Comparison of ENCODE assay signal across 24 cellular contexts in the genomic region with DNA sequence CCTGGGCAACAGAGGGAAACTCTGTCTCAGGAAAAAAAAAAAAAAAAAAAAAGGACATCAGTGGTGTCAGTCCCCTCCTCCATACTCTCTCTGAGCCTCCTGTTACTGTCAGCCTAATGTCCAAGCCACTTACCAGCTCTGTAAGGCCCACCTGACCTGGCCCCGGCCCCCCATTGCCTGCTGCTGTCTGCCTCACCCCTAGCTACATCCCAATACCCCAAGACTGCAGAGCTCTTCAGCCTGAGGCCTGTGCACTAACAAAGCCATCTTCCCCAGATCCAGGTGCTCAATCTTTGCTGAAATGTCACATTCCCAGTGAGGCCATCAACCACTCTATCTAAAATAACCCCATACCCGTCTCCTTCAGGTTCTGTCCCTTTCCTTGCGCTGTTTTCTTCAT.
"Had no signal": no experiment of that assay in that cellular context is flagged by ENCODE, and none has a peak within 500 bp of the region (broad histone marks: within the 10 kb centered on the region; RNA-seq: fewer than 3 reads in every experiment).

No MANE protein-coding gene starts in this region.

- H3K27ac Mint-ChIP-seq: stimulated activated effector memory CD8-positive, alpha-beta T cell treated with anti-CD3 and anti-CD28 coated beads, Interleukin-12 subunit alpha, Interleukin-12 subunit beta, amount 100 ng/mL, for 72 hours; type B pancreatic cell had no signal

- H3K36me3 ChIP-seq: right atrium auricular region, thyroid gland had no signal

- H3K4me2 ChIP-seq: hepatocyte had no signal

- H3K27ac ChIP-seq: coronary artery, heart left ventricle, hepatocyte, parathyroid adenoma, right atrium auricular region, thyroid gland had no signal

- H3K36me3 Mint-ChIP-seq: stimulated activated effector memory CD8-positive, alpha-beta T cell treated with anti-CD3 and anti-CD28 coated beads, Interleukin-12 subunit alpha, Interleukin-12 subunit beta, amount 100 ng/mL, for 72 hours had no signal

- H3K9ac ChIP-seq: parathyroid adenoma had no signal

- H3K27me3 Mint-ChIP-seq: naive thymus-derived CD8-positive, alpha-beta T cell; progenitor cell of endocrine pancreas; type B pancreatic cell had no signal

- DNase-seq: dermis blood vessel endothelial cell; effector memory CD4-positive, alpha-beta T cell; erythroblast; heart left ventricle; kidney; mesendoderm; naive thymus-derived CD8-positive, alpha-beta T cell; nephron progenitor cell; occipital lobe; stimulated activated CD4-positive, alpha-beta T cell treated with anti-CD3 and anti-CD28 coated beads, Interleukin-2, amount 100 ng/mL, for 24 hours; stimulated activated CD4-positive, alpha-beta T cell treated with anti-CD3 and anti-CD28 coated beads, Interleukin-4, amount 100 ng/mL, for 24 hours; stimulated activated naive CD4-positive, alpha-beta T cell treated with Interleukin-2 at 50 U/mL for 16 hours; stomach; thyroid gland had no signal

- H3K4me1 ChIP-seq: thyroid gland had no signal

- H3K4me3 Mint-ChIP-seq: naive thymus-derived CD8-positive, alpha-beta T cell; nephron progenitor cell; stimulated activated effector memory CD8-positive, alpha-beta T cell treated with anti-CD3 and anti-CD28 coated beads, Interleukin-12 subunit alpha, Interleukin-12 subunit beta, amount 100 ng/mL, for 72 hours; type B pancreatic cell had no signal

- H3K27me3 ChIP-seq: heart left ventricle, hepatocyte, right atrium auricular region, stomach, thyroid gland had no signal

- ATAC-seq: heart left ventricle; left lobe of liver; naive thymus-derived CD8-positive, alpha-beta T cell; sciatic nerve; stimulated activated effector memory CD8-positive, alpha-beta T cell treated with anti-CD3 and anti-CD28 coated beads, Interleukin-12 subunit alpha, Interleukin-12 subunit beta, amount 100 ng/mL, for 72 hours had no signal

- H2AFZ ChIP-seq: hepatocyte, parathyroid adenoma had no signal

- H3K9me3 ChIP-seq: heart left ventricle, right atrium auricular region, stomach, thyroid gland had no signal

- H3K9me3 Mint-ChIP-seq: naive thymus-derived CD8-positive, alpha-beta T cell; stimulated activated effector memory CD8-positive, alpha-beta T cell treated with anti-CD3 and anti-CD28 coated beads, Interleukin-12 subunit alpha, Interleukin-12 subunit beta, amount 100 ng/mL, for 72 hours; type B pancreatic cell had no signal

- H3K4me3 ChIP-seq: coronary artery, heart left ventricle, hepatocyte, lung, right atrium auricular region, stomach, thyroid gland had no signal
